19 cellular contexts compared by ENCODE assay signal in genomic region chr1:225933072-225933471, GRCh38. TPM values are rescaled to one million over a fixed set of nuclear protein-coding genes. Genes with fewer than 3 reads are reported as not detected.
A peak's percentile ranks its signal among the peaks of the same experiment; 100 is the strongest.
DNase-seq lines count a peak whose midpoint lies in the region; ATAC-seq and TF ChIP-seq lines count a peak whose summit lies in the region.
"Had no signal": no experiment of that assay in that cellular context is flagged by ENCODE, and none has a peak within 500 bp of the region (broad histone marks: within the 10 kb centered on the region; RNA-seq: fewer than 3 reads in every experiment).

No MANE protein-coding gene starts in this region.

- peak; percentile 47 for ATAC-seq in activated T-helper 17 cell treated with anti-CD3 and anti-CD28 coated beads, Interleukin-2, amount 50 U/mL, for 72 hours (replicated peaks)
- ATAC-seq in left colon = no peak
- ATAC-seq: effector memory CD8-positive, alpha-beta T cell; gastroesophageal sphincter; left lobe of liver; stimulated activated memory B cell treated with anti-CD40 and anti-IgM and Interleukin-4, amounts not matched to agents 10 μg/mL and 1 μg/mL and 100 μg/mL, for 72 hours; T-cell had no signal

- H3K4me2 ChIP-seq in fibroblast of lung (ENCODE audit: extremely low read depth, insufficient read depth, low read length) = no peak overlapping the region
- H3K4me2 ChIP-seq: neural progenitor cell had no signal

- H3K9me3 ChIP-seq in breast epithelium = no peaks in the 10 kb centered on the region
- no peaks in the 10 kb centered on the region for H3K9me3 ChIP-seq in fibroblast of lung (ENCODE audit: control insufficient read depth, insufficient read depth, low read depth, low read length)
- H3K9me3 ChIP-seq: gastroesophageal sphincter had no signal

- peak; percentile 74 for DNase-seq in MCF 10A (ENCODE audit: unreplicated experiment)
- no peak for DNase-seq in breast epithelium (ENCODE audit: low spot score in 2 of 2)
- DNase-seq in fibroblast of lung (ENCODE audit: low read depth in 2 of 2) = peak; percentile 39 to 71
- DNase-seq in DMS114 treated with DMSO at 0.1 percent for 48 hours (lab: John Stamatoyannopoulos, UW; ENCODE audit: unreplicated experiment) = no peak
- no peak for DNase-seq in left colon
- no peak for DNase-seq in nephron progenitor cell
- no peak for DNase-seq in stimulated activated CD8-positive, alpha-beta memory T cell treated with anti-CD3 and anti-CD28 coated beads, Interleukin-4, amount 100 ng/mL, for 48 hours
- DNase-seq: activated naive CD8-positive, alpha-beta T cell treated with anti-CD3 and anti-CD28 coated beads, Interleukin-2, amount 10 ng/mL, durations not matched to agents 7 days and 5 days; effector memory CD8-positive, alpha-beta T cell; NCI-H1694; NCI-H446; T-cell had no signal

- no peaks in the 10 kb centered on the region for H3K27me3 ChIP-seq in breast epithelium
- H3K27me3 ChIP-seq in fibroblast of lung (ENCODE audit: control insufficient read depth, insufficient read depth, low read length) = no peaks in the 10 kb centered on the region
- H3K27me3 ChIP-seq: gastroesophageal sphincter, neural progenitor cell had no signal

- H4K20me1 ChIP-seq in fibroblast of lung (ENCODE audit: control insufficient read depth, extremely low read depth, insufficient read depth, low read length) = no peaks in the 10 kb centered on the region

- no TSS peak for BruUV-seq in MCF 10A (replicated peaks; lab: Mats Ljungman, UMichigan)

- H3K36me3 ChIP-seq in breast epithelium (no peaks in the 10 kb centered on the region), fibroblast of lung (ENCODE audit: control insufficient read depth, insufficient read depth, low read length) (no peaks in the 10 kb centered on the region)
- H3K36me3 ChIP-seq: gastroesophageal sphincter, neural progenitor cell had no signal

- no peaks in the 10 kb centered on the region for H3K79me2 ChIP-seq in fibroblast of lung (ENCODE audit: control insufficient read depth, insufficient read depth, low read length)

- no peaks in the 10 kb centered on the region for H3K9me3 Mint-ChIP-seq in MCF 10A (ENCODE audit: unreplicated experiment)
- no peaks in the 10 kb centered on the region for H3K9me3 Mint-ChIP-seq in activated T-helper 17 cell treated with anti-CD3 and anti-CD28 coated beads, Interleukin-2, amount 50 U/mL, for 72 hours
- H3K9me3 Mint-ChIP-seq in nephron progenitor cell = no peaks in the 10 kb centered on the region
- H3K9me3 Mint-ChIP-seq: activated naive CD8-positive, alpha-beta T cell treated with anti-CD3 and anti-CD28 coated beads, Interleukin-2, amount 10 ng/mL, durations not matched to agents 7 days and 5 days; effector memory CD8-positive, alpha-beta T cell; neural progenitor cell; stimulated activated memory B cell treated with anti-CD40 and anti-IgM and Interleukin-4, amounts not matched to agents 10 μg/mL and 1 μg/mL and 100 μg/mL, for 72 hours; T-cell had no signal

- no peak overlapping the region for H2AFZ ChIP-seq in fibroblast of lung (ENCODE audit: low read length)
- H2AFZ ChIP-seq: neural progenitor cell had no signal

- POLR2A ChIA-PET in MCF 10A (lab: Yijun Ruan, JAX) = interaction anchor here (0.6 to 8.4 kb wide), 7 partner anchors 10 to 397 kb away, joined by 3 to 120 read pairs (median 4); partner anchors contain the start of genes PYCR2, SRP9 and TMEM63A

- H3K27ac Mint-ChIP-seq in MCF 10A (ENCODE audit: low read depth, unreplicated experiment) (no peak overlapping the region), nephron progenitor cell (no peak overlapping the region)
- no peak overlapping the region for H3K27ac Mint-ChIP-seq in activated T-helper 17 cell treated with anti-CD3 and anti-CD28 coated beads, Interleukin-2, amount 50 U/mL, for 72 hours
- H3K27ac Mint-ChIP-seq: activated naive CD8-positive, alpha-beta T cell treated with anti-CD3 and anti-CD28 coated beads, Interleukin-2, amount 10 ng/mL, durations not matched to agents 7 days and 5 days; effector memory CD8-positive, alpha-beta T cell; neural progenitor cell; stimulated activated memory B cell treated with anti-CD40 and anti-IgM and Interleukin-4, amounts not matched to agents 10 μg/mL and 1 μg/mL and 100 μg/mL, for 72 hours; T-cell had no signal

- CTCF ChIA-PET in MCF 10A (lab: Yijun Ruan, JAX) = interaction anchor here (0.5 to 1.0 kb wide), 3 partner anchors 11 to 78 kb away, joined by 3 to 5 read pairs (median 4); no protein-coding TSS in a partner anchor

- peaks cover 15% of the 10 kb centered on the region for H3K4me1 Mint-ChIP-seq in MCF 10A (ENCODE audit: insufficient read depth, unreplicated experiment)
- H3K4me1 Mint-ChIP-seq in activated T-helper 17 cell treated with anti-CD3 and anti-CD28 coated beads, Interleukin-2, amount 50 U/mL, for 72 hours = peaks cover 5% of the 10 kb centered on the region
- H3K4me1 Mint-ChIP-seq in nephron progenitor cell = peaks cover 25% of the 10 kb centered on the region
- H3K4me1 Mint-ChIP-seq: neural progenitor cell; stimulated activated memory B cell treated with anti-CD40 and anti-IgM and Interleukin-4, amounts not matched to agents 10 μg/mL and 1 μg/mL and 100 μg/mL, for 72 hours had no signal

- H3K4me1 ChIP-seq in breast epithelium (peaks cover 0 to 4% of the 10 kb centered on the region in 2 donors), fibroblast of lung (ENCODE audit: control insufficient read depth, extremely low read depth, insufficient read depth, low read length) (no peaks in the 10 kb centered on the region)
- H3K4me1 ChIP-seq: gastroesophageal sphincter, neural progenitor cell had no signal

- TF ChIP-seq CTCF in MCF 10A (IDR thresholded peaks at IDR 0.05; ENCODE audit: unreplicated experiment) (no peak), breast epithelium (IDR thresholded peaks at IDR 0.05) (no peak), fibroblast of lung (conservative IDR thresholded peaks at IDR 0.05 in 1 of 2, IDR thresholded peaks at IDR 0.05 in 1 of 2; ENCODE audit: low read depth in 1 of 2, low read length in 2 of 2) (no peak), nephron progenitor cell (IDR thresholded peaks at IDR 0.05) (no peak)

- no peak for TF ChIP-seq POLR2A in breast epithelium (IDR thresholded peaks at IDR 0.05)

- no peaks in the 10 kb centered on the region for H3K36me3 Mint-ChIP-seq in MCF 10A (ENCODE audit: insufficient read depth, unreplicated experiment)
- no peaks in the 10 kb centered on the region for H3K36me3 Mint-ChIP-seq in activated T-helper 17 cell treated with anti-CD3 and anti-CD28 coated beads, Interleukin-2, amount 50 U/mL, for 72 hours (ENCODE audit: low read depth)
- no peaks in the 10 kb centered on the region for H3K36me3 Mint-ChIP-seq in nephron progenitor cell (ENCODE audit: low read depth)
- H3K36me3 Mint-ChIP-seq: activated naive CD8-positive, alpha-beta T cell treated with anti-CD3 and anti-CD28 coated beads, Interleukin-2, amount 10 ng/mL, durations not matched to agents 7 days and 5 days; neural progenitor cell; stimulated activated memory B cell treated with anti-CD40 and anti-IgM and Interleukin-4, amounts not matched to agents 10 μg/mL and 1 μg/mL and 100 μg/mL, for 72 hours; T-cell had no signal

- no peak overlapping the region for H3K9ac ChIP-seq in fibroblast of lung (ENCODE audit: insufficient read depth, low read length)
- H3K9ac ChIP-seq: neural progenitor cell had no signal

- intact Hi-C loops in MCF 10A (cut with micrococcal nuclease) (no loop called here), breast epithelium (cut with DNase I; ENCODE audit: low total_unique reads) (no loop called here), left colon (cut with DNase I, micrococcal nuclease) (no loop called here)

- H3K4me3 Mint-ChIP-seq in MCF 10A (ENCODE audit: unreplicated experiment) = no peak overlapping the region
- no peak overlapping the region for H3K4me3 Mint-ChIP-seq in activated T-helper 17 cell treated with anti-CD3 and anti-CD28 coated beads, Interleukin-2, amount 50 U/mL, for 72 hours
- no peak overlapping the region for H3K4me3 Mint-ChIP-seq in nephron progenitor cell
- H3K4me3 Mint-ChIP-seq: activated naive CD8-positive, alpha-beta T cell treated with anti-CD3 and anti-CD28 coated beads, Interleukin-2, amount 10 ng/mL, durations not matched to agents 7 days and 5 days; effector memory CD8-positive, alpha-beta T cell; neural progenitor cell; stimulated activated memory B cell treated with anti-CD40 and anti-IgM and Interleukin-4, amounts not matched to agents 10 μg/mL and 1 μg/mL and 100 μg/mL, for 72 hours; T-cell had no signal

- H3K27me3 Mint-ChIP-seq in MCF 10A (ENCODE audit: insufficient read depth, unreplicated experiment) = no peaks in the 10 kb centered on the region
- no peaks in the 10 kb centered on the region for H3K27me3 Mint-ChIP-seq in activated T-helper 17 cell treated with anti-CD3 and anti-CD28 coated beads, Interleukin-2, amount 50 U/mL, for 72 hours
- peaks cover 8% of the 10 kb centered on the region for H3K27me3 Mint-ChIP-seq in nephron progenitor cell (ENCODE audit: low read depth, poor library complexity)
- H3K27me3 Mint-ChIP-seq: activated naive CD8-positive, alpha-beta T cell treated with anti-CD3 and anti-CD28 coated beads, Interleukin-2, amount 10 ng/mL, durations not matched to agents 7 days and 5 days; effector memory CD8-positive, alpha-beta T cell; stimulated activated memory B cell treated with anti-CD40 and anti-IgM and Interleukin-4, amounts not matched to agents 10 μg/mL and 1 μg/mL and 100 μg/mL, for 72 hours had no signal

- H3K4me3 ChIP-seq in breast epithelium = no peak overlapping the region
- no peak overlapping the region for H3K4me3 ChIP-seq in fibroblast of lung (replicated peaks in 1 of 4; ENCODE audit: control extremely low read depth in 1 of 4, insufficient read depth in 1 of 4, low read depth in 3 of 4, low read length in 4 of 4)
- H3K4me3 ChIP-seq: gastroesophageal sphincter, neural progenitor cell had no signal

- no peak overlapping the region for H3K27ac ChIP-seq in breast epithelium
- no peak overlapping the region for H3K27ac ChIP-seq in fibroblast of lung (ENCODE audit: insufficient read depth, low read length)
- H3K27ac ChIP-seq: C4-2B, gastroesophageal sphincter, neural progenitor cell had no signal

RNA-seq across cellular contexts. Expression of gene LEFTY2, which starts 7.9 kb away (rescaled TPM):
- not detected in 2 replicates for total RNA-seq in MCF 10A (2022)
- under 1 TPM in 2 of 3 donors, not detected in 1; 0.88 to 0.96 TPM for total RNA-seq in breast epithelium
- not detected for total RNA-seq in activated T-helper 17 cell treated with anti-CD3 and anti-CD28 coated beads, Interleukin-2, amount 50 U/mL, for 72 hours
- under 0.01 TPM in 1 of 2 replicates, not detected in the other for total RNA-seq in fibroblast of lung
- polyA plus RNA-seq in fibroblast of lung = 0.05 TPM in 1 of 2 replicates, not detected in the other
- 0.05 TPM in 1 of 2 replicates, not detected in the other for polyA plus RNA-seq in fibroblast of lung (2012)
- polyA minus RNA-seq in fibroblast of lung (ENCODE audit: low replicate concordance) = not detected in 2 replicates
- 10 to 100 TPM in 1 of 2 donors, under 1 TPM in 1; 0.36 to 74.3 TPM for total RNA-seq in left colon
- total RNA-seq: activated naive CD8-positive, alpha-beta T cell treated with anti-CD3 and anti-CD28 coated beads, Interleukin-2, amount 10 ng/mL, durations not matched to agents 7 days and 5 days; left lobe of liver had no signal

RNA-seq across cellular contexts. Expression of gene PYCR2, which starts 9.0 kb away (rescaled TPM):
- total RNA-seq in MCF 10A (2022) (172 and 173 TPM in 2 replicates), breast epithelium (10 to 100 TPM; 40.2 to 49.3 (median 47.9) TPM), fibroblast of lung (30.6 and 32.4 TPM in 2 replicates), left colon (10 to 100 TPM; 34.8 to 42.3 TPM)
- 100 to 1,000 TPM in 1 of 2 donors, 10 to 100 TPM in 1; 63.2 to 105 TPM for total RNA-seq in activated T-helper 17 cell treated with anti-CD3 and anti-CD28 coated beads, Interleukin-2, amount 50 U/mL, for 72 hours
- polyA plus RNA-seq in fibroblast of lung = 28.6 and 35.5 TPM in 2 replicates
- polyA plus RNA-seq in fibroblast of lung (2012) = 37.1 and 48.9 TPM in 2 replicates
- 77.2 and 97.0 TPM in 2 replicates for polyA minus RNA-seq in fibroblast of lung (ENCODE audit: low replicate concordance)

RNA-seq across cellular contexts. Expression of gene LEFTY1, which starts 44.1 kb away (rescaled TPM):
- not detected in 2 replicates for total RNA-seq in MCF 10A (2022)
- total RNA-seq in breast epithelium = under 1 TPM in 1 of 3 donors, not detected in 2; 0.48 TPM
- total RNA-seq in activated T-helper 17 cell treated with anti-CD3 and anti-CD28 coated beads, Interleukin-2, amount 50 U/mL, for 72 hours = not detected
- total RNA-seq in fibroblast of lung = 0.26 TPM in 1 of 2 replicates, not detected in the other
- not detected in 2 replicates for polyA plus RNA-seq in fibroblast of lung
- polyA plus RNA-seq in fibroblast of lung (2012) = not detected in 2 replicates
- polyA minus RNA-seq in fibroblast of lung (ENCODE audit: low replicate concordance) = not detected in 2 replicates
- total RNA-seq in left colon = 100 to 1,000 TPM; 106 to 385 TPM
- total RNA-seq: pulmonary artery endothelial cell had no signal

RNA-seq across cellular contexts. Expression of gene TMEM63A, which starts 50.9 kb away (rescaled TPM):
- 52.1 and 71.2 TPM in 2 replicates for total RNA-seq in MCF 10A (2022)
- total RNA-seq in breast epithelium = 10 to 100 TPM; 69.6 to 88.0 (median 80.6) TPM
- total RNA-seq in activated T-helper 17 cell treated with anti-CD3 and anti-CD28 coated beads, Interleukin-2, amount 50 U/mL, for 72 hours = 100 to 1,000 TPM in 1 of 2 donors, 10 to 100 TPM in 1; 74.9 to 242 TPM
- total RNA-seq in fibroblast of lung = 16.2 and 24.1 TPM in 2 replicates
- polyA plus RNA-seq in fibroblast of lung = 14.1 and 14.5 TPM in 2 replicates
- polyA plus RNA-seq in fibroblast of lung (2012) = 11.8 and 12.3 TPM in 2 replicates
- polyA minus RNA-seq in fibroblast of lung (ENCODE audit: low replicate concordance) = 45.5 and 49.2 TPM in 2 replicates
- total RNA-seq in left colon = 100 to 1,000 TPM; 108 to 196 TPM

Comparison
In these comparisons a context has a peak if more than half of its experiments do, and no peak if none do; other contexts are left out.
1. DNase-seq: peak in MCF 10A (single experiment) and fibroblast of lung (2 of 2); none in breast epithelium (0 of 2), DMS114 treated with DMSO at 0.1 percent for 48 hours (single experiment), left colon (0 of 2), nephron progenitor cell (single experiment) and stimulated activated CD8-positive, alpha-beta memory T cell treated with anti-CD3 and anti-CD28 coated beads, Interleukin-4, amount 100 ng/mL, for 48 hours (single experiment).
2. RNA of gene LEFTY1, which starts 44.1 kb away (total RNA-seq): 106 to 385 TPM in left colon; 0.48 TPM in breast epithelium, not detected in activated T-helper 17 cell treated with anti-CD3 and anti-CD28 coated beads, Interleukin-2, amount 50 U/mL, for 72 hours, not detected in MCF 10A and 0.26 TPM in fibroblast of lung; every median in the first group is over 10 times any median in the second.